ENCODE assay signal across 11 cellular contexts in the genomic region with DNA sequence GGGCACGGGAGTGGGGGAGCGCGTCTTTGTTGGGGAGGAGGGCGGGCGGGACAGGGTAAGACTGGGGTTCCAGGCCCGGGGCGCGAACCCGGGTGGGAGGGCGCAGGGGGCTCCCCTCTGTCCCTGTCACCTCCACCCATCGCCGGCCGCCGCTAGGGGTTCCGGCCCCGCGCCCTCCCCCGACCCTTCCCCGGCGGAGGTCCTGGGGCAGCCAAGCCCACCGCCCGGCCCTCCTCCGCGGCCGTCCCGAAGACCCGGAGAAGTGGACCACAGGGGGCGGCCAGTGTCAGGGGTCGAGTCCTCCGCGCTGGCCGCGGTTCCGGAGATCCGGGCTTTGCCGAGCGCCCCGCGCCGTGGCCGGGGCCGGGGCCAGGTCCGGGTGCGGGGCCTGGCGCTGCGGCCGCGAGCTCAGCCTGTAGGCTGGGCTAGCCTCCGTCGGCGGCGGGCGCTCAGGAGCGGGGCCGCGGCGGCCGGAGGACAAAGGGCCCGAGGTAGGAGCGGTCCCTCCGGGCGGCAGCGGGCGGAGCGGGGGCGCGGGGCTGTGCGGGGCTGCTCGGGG. TPM values are rescaled to one million over a fixed set of nuclear protein-coding genes. Genes with fewer than 3 reads are reported as not detected.
DNase-seq lines count a peak whose midpoint lies in the region; ATAC-seq, FAIRE-seq and TF ChIP-seq lines count a peak whose summit lies in the region.
"Had no signal": no experiment of that assay in that cellular context is flagged by ENCODE, and none has a peak within 500 bp of the region (broad histone marks: within the 10 kb centered on the region; RNA-seq: fewer than 3 reads in every experiment).

No MANE protein-coding gene starts in this region.

- in situ Hi-C loops in HepG2 (cut with HindIII; ENCODE audit: extremely low pct_ligation_motif_present, low pct_unique_long_range_greater_than_20kb), result no loop called here

- intact Hi-C loops in HepG2 (cut with micrococcal nuclease; ENCODE audit: unreplicated experiment), result loop anchor here (1.0 to 2.0 kb wide), 2 partner anchors 16 to 24 kb away; no protein-coding TSS in a partner anchor

- H3K36me3 ChIP-seq in HepG2 (replicated peaks in 1 of 2; ENCODE audit: control insufficient read depth in 1 of 2, insufficient read depth in 2 of 2, low read length in 2 of 2) (peaks cover 0 to 2% of the 10 kb centered on the region in 2 experiments; a peak in 1 of 5 replicates), thoracic aorta (no peaks in the 10 kb centered on the region)

- ATAC-seq in HepG2 (peak; percentile 73), thoracic aorta (ENCODE audit: insufficient number of reproducible peaks, low FRiP score, low read depth) (no peak)

- DNase-seq in NCI-H1092 (lab: John Stamatoyannopoulos, UW) (peak; percentile 16), NCI-H1092 treated with DMSO at 0.1 percent for 48 hours (lab: John Stamatoyannopoulos, UW) (no peak), cerebellum (ENCODE audit: low spot score) (peak; percentile 56), HepG2 (ENCODE audit: low spot score) (no peak), thoracic aorta (ENCODE audit: low spot score) (no peak), HK-2 (ENCODE audit: unreplicated experiment) (no peak), germinal center (ENCODE audit: low spot score) (no peak), DMS114 treated with DMSO at 0.1 percent for 48 hours (lab: John Stamatoyannopoulos, UW; ENCODE audit: unreplicated experiment) (no peak)
- DNase-seq: HCEC 1CT had no signal

- H4K20me1 ChIP-seq in HepG2 (ENCODE audit: insufficient read depth, low read length), result no peaks in the 10 kb centered on the region

- H3K4me3 ChIP-seq in HepG2 (replicated peaks in 1 of 3; ENCODE audit: insufficient read depth in 1 of 3, low read depth in 2 of 3, low read length in 3 of 3), result peak overlapping the region; percentile 68 to 98 (median 86); a peak in 4 of 6 replicates
- peak overlapping the region; percentile 62 for H3K4me3 ChIP-seq in thoracic aorta
- H3K4me3 ChIP-seq: SK-N-MC had no signal

- H3K9ac ChIP-seq in HepG2 (ENCODE audit: insufficient read depth, low read depth, low read length), result peak overlapping the region; percentile 86

- H3K9me3 ChIP-seq in HepG2 (ENCODE audit: low read length) (no peaks in the 10 kb centered on the region), thoracic aorta (no peaks in the 10 kb centered on the region)

- H3K27me3 ChIP-seq in HepG2 (ENCODE audit: control insufficient read depth in 1 of 2, insufficient read depth in 2 of 2, low read length in 2 of 2) (no peaks in the 10 kb centered on the region), thoracic aorta (replicated peaks; ENCODE audit: insufficient read depth) (no peaks in the 10 kb centered on the region)

- peaks cover 46% of the 10 kb centered on the region for H3K79me2 ChIP-seq in HepG2 (ENCODE audit: insufficient read depth, low read length)

- CTCF ChIA-PET in HepG2 (lab: Yijun Ruan, JAX; ENCODE audit: low intra/inter-chr PET ratio, low total read pairs), result no interaction called here

- no peak overlapping the region for H2AFZ ChIP-seq in HepG2 (ENCODE audit: low read length)

- H3K4me1 ChIP-seq in HepG2 (ENCODE audit: insufficient read depth, low read length) (peaks cover 79% of the 10 kb centered on the region), thoracic aorta (ENCODE audit: control insufficient read depth in 1 of 2, low read depth in 2 of 2) (peaks cover 0 to 13% of the 10 kb centered on the region in 2 donors)

- TF ChIP-seq CTCF in HepG2 (CRISPR knock-in tag; IDR thresholded peaks at IDR 0.05), result peak; percentile 25
- TF ChIP-seq CTCF in thoracic aorta (IDR thresholded peaks at IDR 0.05), result no peak

- H3K4me2 ChIP-seq in HepG2 (ENCODE audit: low read depth, low read length), result peak overlapping the region; percentile 78

- peak; percentile 34; the same call in 1 of the 2 replicates for TF ChIP-seq RAD21 in HepG2 (CRISPR knock-in tag; IDR thresholded peaks at IDR 0.05)

- POLR2A ChIA-PET in HepG2 (lab: Yijun Ruan, JAX), result interaction anchor here (0.6 to 7.2 kb wide), 4 partner anchors 16 to 101 kb away, joined by 3 to 102 read pairs (median 14); no protein-coding TSS in a partner anchor

- no peak for TF ChIP-seq POLR2A in HepG2 (IDR thresholded peaks at IDR 0.05; ENCODE audit: insufficient read depth in 1 of 2, low read depth in 2 of 2, low read length in 2 of 2)

- no TSS peak for BruUV-seq in HepG2 (replicated peaks; lab: Mats Ljungman, UMichigan)

- TF ChIP-seq EP300 in HepG2 (IDR thresholded peaks at IDR 0.05; ENCODE audit: low read depth in 2 of 2, low read length in 2 of 2) (0 out of 4 replicates have a peak, but pooled peaks of 1 of the 2 experiments have one; percentile 5), HepG2 (CRISPR knock-in tag; IDR thresholded peaks at IDR 0.05; ENCODE audit: borderline replicate concordance) (no peak)

- H3K27ac ChIP-seq in HepG2 (ENCODE audit: extremely low read length, insufficient read depth, low read length), result peak overlapping the region; percentile 85
- no peak overlapping the region for H3K27ac ChIP-seq in thoracic aorta

- 66% methylated on average over 52 of the region's 69 CpGs for WGBS in HepG2 (ENCODE audit: low lambda C conversion rate)

- FAIRE-seq in HepG2 (lab: Jason Lieb, UNC), result no peak
- FAIRE-seq: A204.1 had no signal

TF ChIP-seq in HepG2, 621 proteins besides CTCF, POLR2A, EP300 and RAD21 (continues in another document):
- no peak for TF ChIP-seq MTF2 (CRISPR knock-in tag; IDR thresholded peaks at IDR 0.05; ENCODE audit: borderline replicate concordance)
- TF ChIP-seq MEF2D (CRISPR knock-in tag; IDR thresholded peaks at IDR 0.05), result 0 out of 2 replicates have a peak, but pooled peaks have one; percentile 18
- no peak for TF ChIP-seq ZNF644 (CRISPR knock-in tag; IDR thresholded peaks at IDR 0.05; ENCODE audit: low read depth)
- peak; percentile 36; the same call in 1 of the 2 replicates for TF ChIP-seq MED1 (CRISPR knock-in tag; IDR thresholded peaks at IDR 0.05)
- peak; percentile 15; the same call in 1 of the 2 replicates for TF ChIP-seq KMT2A (CRISPR knock-in tag; IDR thresholded peaks at IDR 0.05)
- TF ChIP-seq ZKSCAN1 (IDR thresholded peaks at IDR 0.05; ENCODE audit: low read length), result no peak

RNA-seq across cellular contexts. Expression of a gene that starts 16.6 kb away (rescaled TPM):
- total RNA-seq in cerebellum (11.2 TPM), HepG2 (2016; rRNA removed; fragmentation: Illumina TruSeq; extraction: Trizol) (36.0 and 40.1 TPM in 2 replicates), thoracic aorta (10 to 100 TPM in 1 of 2 donors, 1 to 10 TPM in 1; 4.2 to 16.6 TPM)
- total RNA-seq in HepG2 (2016; cell fraction: cytosol; rRNA removed; fragmentation: Illumina TruSeq; extraction: Trizol; ENCODE audit: low read depth), result 13.0 and 13.9 TPM in 2 replicates
- 36.8 and 38.9 TPM in 2 replicates for total RNA-seq in HepG2 (2016; cell fraction: insoluble cytoplasmic fraction; rRNA removed; fragmentation: Illumina TruSeq; extraction: Trizol)
- total RNA-seq in HepG2 (2016; cell fraction: membrane; rRNA removed; fragmentation: Illumina TruSeq; extraction: Trizol), result 37.8 and 40.8 TPM in 2 replicates
- total RNA-seq in HepG2 (2016; cell fraction: nucleus; rRNA removed; fragmentation: Illumina TruSeq; extraction: Trizol), result 35.5 and 39.9 TPM in 2 replicates
- polyA plus RNA-seq in HepG2 (2011; rRNA removed), result 22.6 and 27.3 TPM in 2 replicates
- polyA plus RNA-seq in HepG2 (2011; cell fraction: cytosol; rRNA removed), result 9.9 and 16.5 TPM in 2 replicates
- polyA plus RNA-seq in HepG2 (2011; cell fraction: nucleus; rRNA removed), result 15.6 and 16.3 TPM in 2 replicates
- polyA plus RNA-seq in HepG2 (2012), result 28.6 and 31.7 TPM in 2 replicates
- polyA plus RNA-seq in HepG2 (2016; cell fraction: cytosol; fragmentation: Illumina TruSeq; extraction: Trizol; ENCODE audit: low read depth), result 10.7 and 15.9 TPM in 2 replicates
- polyA plus RNA-seq in HepG2 (2016; cell fraction: insoluble cytoplasmic fraction; fragmentation: Illumina TruSeq; extraction: Trizol; ENCODE audit: low read depth), result 49.4 and 50.1 TPM in 2 replicates
- polyA plus RNA-seq in HepG2 (2016; cell fraction: membrane; fragmentation: Illumina TruSeq; extraction: Trizol; ENCODE audit: low read depth), result 27.3 and 31.7 TPM in 2 replicates
- 72.4 and 76.7 TPM in 2 replicates for polyA plus RNA-seq in HepG2 (2016; cell fraction: nucleus; fragmentation: Illumina TruSeq; extraction: Trizol; ENCODE audit: insufficient read depth, low read depth)
- 8.6 and 12.9 TPM in 2 replicates for polyA minus RNA-seq in HepG2 (2011; rRNA and poly(A)+ RNA removed; ENCODE audit: low replicate concordance)
- 10.9 and 11.8 TPM in 2 replicates for polyA minus RNA-seq in HepG2 (2011; cell fraction: cytosol; rRNA and poly(A)+ RNA removed)
- 32.4 and 33.1 TPM in 2 replicates for polyA minus RNA-seq in HepG2 (2011; cell fraction: nucleus; rRNA and poly(A)+ RNA removed)

RNA-seq across cellular contexts. Expression of a gene that starts 51.3 kb away (rescaled TPM):
- total RNA-seq in cerebellum, result 34.0 TPM
- total RNA-seq in HepG2 (2016; rRNA removed; fragmentation: Illumina TruSeq; extraction: Trizol), result 61.2 and 64.2 TPM in 2 replicates
- 22.9 and 28.7 TPM in 2 replicates for total RNA-seq in HepG2 (2016; cell fraction: cytosol; rRNA removed; fragmentation: Illumina TruSeq; extraction: Trizol; ENCODE audit: low read depth)
- total RNA-seq in HepG2 (2016; cell fraction: insoluble cytoplasmic fraction; rRNA removed; fragmentation: Illumina TruSeq; extraction: Trizol), result 62.9 and 63.8 TPM in 2 replicates
- total RNA-seq in HepG2 (2016; cell fraction: membrane; rRNA removed; fragmentation: Illumina TruSeq; extraction: Trizol), result 43.0 and 57.1 TPM in 2 replicates
- 118 and 132 TPM in 2 replicates for total RNA-seq in HepG2 (2016; cell fraction: nucleus; rRNA removed; fragmentation: Illumina TruSeq; extraction: Trizol)
- 26.8 and 31.3 TPM in 2 replicates for polyA plus RNA-seq in HepG2 (2011; rRNA removed)
- 20.4 and 21.0 TPM in 2 replicates for polyA plus RNA-seq in HepG2 (2011; cell fraction: cytosol; rRNA removed)
- 110 and 130 TPM in 2 replicates for polyA plus RNA-seq in HepG2 (2011; cell fraction: nucleus; rRNA removed)
- polyA plus RNA-seq in HepG2 (2012), result 47.0 and 84.0 TPM in 2 replicates
- polyA plus RNA-seq in HepG2 (2016; cell fraction: cytosol; fragmentation: Illumina TruSeq; extraction: Trizol; ENCODE audit: low read depth), result 10.7 and 14.3 TPM in 2 replicates
- 38.8 and 51.0 TPM in 2 replicates for polyA plus RNA-seq in HepG2 (2016; cell fraction: insoluble cytoplasmic fraction; fragmentation: Illumina TruSeq; extraction: Trizol; ENCODE audit: low read depth)
- polyA plus RNA-seq in HepG2 (2016; cell fraction: membrane; fragmentation: Illumina TruSeq; extraction: Trizol; ENCODE audit: low read depth), result 17.8 and 18.3 TPM in 2 replicates
- 158 and 174 TPM in 2 replicates for polyA plus RNA-seq in HepG2 (2016; cell fraction: nucleus; fragmentation: Illumina TruSeq; extraction: Trizol; ENCODE audit: insufficient read depth, low read depth)
- polyA minus RNA-seq in HepG2 (2011; rRNA and poly(A)+ RNA removed; ENCODE audit: low replicate concordance), result 1.5 and 97.9 TPM in 2 replicates
- 60.3 and 64.2 TPM in 2 replicates for polyA minus RNA-seq in HepG2 (2011; cell fraction: cytosol; rRNA and poly(A)+ RNA removed)
- 142 and 160 TPM in 2 replicates for polyA minus RNA-seq in HepG2 (2011; cell fraction: nucleus; rRNA and poly(A)+ RNA removed)
- 10 to 100 TPM in 1 of 2 donors, 1 to 10 TPM in 1; 2.4 to 13.5 TPM for total RNA-seq in thoracic aorta

Comparison
In these comparisons a context has a peak if more than half of its experiments do, and no peak if none do; other contexts are left out.
1. DNase-seq: peak in NCI-H1092 (single experiment) and cerebellum (single experiment); none in NCI-H1092 treated with DMSO at 0.1 percent for 48 hours (single experiment), HepG2 (single experiment), thoracic aorta (single experiment), HK-2 (single experiment), germinal center (single experiment) and DMS114 treated with DMSO at 0.1 percent for 48 hours (single experiment).